19 cellular contexts compared by ENCODE assay signal in the genomic region with DNA sequence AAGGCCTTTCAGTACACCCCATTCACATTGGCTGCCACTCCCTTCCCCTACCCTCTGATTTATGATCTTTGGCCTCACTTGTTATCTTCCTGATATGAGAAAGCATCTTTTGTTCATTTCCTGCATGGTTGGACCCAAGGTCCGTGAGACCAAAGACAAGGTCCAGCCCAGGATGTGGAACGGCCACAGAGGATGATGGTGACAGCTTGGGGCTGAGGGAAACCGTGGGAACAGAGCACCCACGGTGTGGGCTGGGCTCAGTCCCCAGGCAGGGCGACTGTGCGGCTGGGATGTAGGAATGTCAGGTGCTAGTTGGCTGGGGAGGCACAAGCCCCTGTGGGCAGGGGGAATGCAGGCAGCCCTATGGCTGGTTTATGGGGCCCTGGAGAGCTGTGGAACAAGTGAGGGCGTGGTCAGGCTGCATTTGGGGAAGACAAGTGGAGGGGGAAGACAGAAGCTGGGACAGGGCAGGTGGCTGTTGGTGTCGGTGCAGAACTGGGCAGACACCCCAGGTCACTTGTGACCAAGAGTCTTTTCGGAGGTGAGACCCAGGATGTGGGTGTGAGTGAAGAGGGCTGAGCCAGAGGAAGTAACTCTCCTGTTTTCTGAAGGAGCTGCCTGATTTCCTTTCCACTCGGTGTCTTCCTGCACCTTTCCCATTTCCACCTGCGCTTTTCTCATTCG. TPM values are rescaled to one million over a fixed set of nuclear protein-coding genes. Genes with fewer than 3 reads are reported as not detected.
"Had no signal": no experiment of that assay in that cellular context is flagged by ENCODE, and none has a peak within 500 bp of the region (broad histone marks: within the 10 kb centered on the region; RNA-seq: fewer than 3 reads in every experiment).

No MANE protein-coding gene starts in this region.

- H3K27ac ChIP-seq: adrenal gland, dorsolateral prefrontal cortex, ovary, prostate gland, right atrium auricular region, thyroid gland had no signal

- H3K9me3 ChIP-seq: adrenal gland, ovary, prostate gland, right atrium auricular region, thyroid gland had no signal

- DNase-seq: activated B cell treated with CpG ODN at 0.5 μM for 24 hours; activated CD4-positive, alpha-beta memory T cell treated with anti-CD3 and anti-CD28 coated beads, Interleukin-2, amount 10 ng/mL, durations not matched to agents 7 days and 5 days; activated CD4-positive, alpha-beta T cell treated with anti-CD3 and anti-CD28 coated beads for 48 hours; activated T-cell treated with anti-CD3 and anti-CD28 coated beads, Interleukin-2, amount 50 U/mL, for 24 hours; adrenal gland; central memory CD4-positive, alpha-beta T cell; dorsolateral prefrontal cortex; naive thymus-derived CD8-positive, alpha-beta T cell; ovary; stimulated activated CD4-positive, alpha-beta T cell treated with anti-CD3 and anti-CD28 coated beads, Interleukin-1b, Interleukin-23, amount 100 ng/mL, for 48 hours; substantia nigra; T-helper 17 cell; thyroid gland had no signal

- ATAC-seq: activated T-helper 17 cell treated with anti-CD3 and anti-CD28 coated beads, Interleukin-2, amount 50 U/mL, for 72 hours; left lobe of liver; naive thymus-derived CD8-positive, alpha-beta T cell; T-helper 17 cell had no signal

- H3K4me3 ChIP-seq: adrenal gland, dorsolateral prefrontal cortex, lung, ovary, prostate gland, right atrium auricular region, thyroid gland had no signal

- H3K36me3 ChIP-seq: adrenal gland, ovary, prostate gland, right atrium auricular region, thyroid gland had no signal

- FAIRE-seq: astrocyte had no signal

- H3K4me1 ChIP-seq: prostate gland had no signal

- H3K27me3 ChIP-seq: adrenal gland, ovary, right atrium auricular region, thyroid gland had no signal

RNA-seq across cellular contexts. Expression of a gene that starts 51.7 kb away (rescaled TPM):
- total RNA-seq: activated B cell treated with CpG ODN at 0.5 μM for 24 hours had no signal
